ENCODE assay signal across 10 cellular contexts in the genomic region with DNA sequence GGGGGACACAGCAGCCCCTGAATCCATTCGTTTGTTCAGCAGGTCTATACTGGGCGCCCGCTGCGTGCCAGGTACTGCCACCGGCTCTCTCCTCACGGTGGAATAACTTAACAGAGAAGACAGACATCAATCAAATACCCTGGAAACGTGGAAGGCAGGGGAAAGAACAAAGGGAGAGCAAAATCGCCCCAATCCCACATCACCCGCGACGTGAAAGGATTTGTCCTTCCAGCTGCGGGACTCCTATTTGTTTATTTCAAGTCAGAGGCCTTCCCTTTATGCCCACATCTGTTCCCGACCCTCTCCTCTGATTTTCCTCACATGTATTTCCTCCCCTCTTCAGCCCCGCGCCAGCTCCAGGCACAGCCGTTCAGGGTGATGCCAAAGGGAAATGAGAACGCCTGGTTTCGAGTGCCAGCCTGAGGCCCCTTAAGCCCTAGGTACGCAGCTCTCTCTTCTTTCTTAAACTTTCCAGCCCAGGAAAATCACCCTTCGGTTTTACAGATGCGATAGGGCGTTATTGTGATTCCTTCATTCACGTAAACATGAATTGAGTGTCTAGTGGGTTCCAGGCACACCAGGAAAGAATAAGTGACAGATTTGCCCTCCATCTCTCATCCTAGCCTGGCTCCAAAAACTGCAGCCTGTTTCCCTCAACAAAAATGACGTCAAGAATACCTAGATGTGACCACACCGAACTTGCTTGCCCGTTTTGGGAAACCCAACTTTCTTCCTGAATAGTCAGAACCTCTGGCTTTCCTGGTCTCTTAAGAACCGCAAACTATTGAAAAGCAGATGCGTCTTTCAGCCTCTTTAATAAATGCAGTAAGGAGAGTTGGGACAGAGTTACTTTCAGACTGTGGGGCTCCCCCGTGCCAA. TPM values are rescaled to one million over a fixed set of nuclear protein-coding genes. Genes with fewer than 3 reads are reported as not detected.
DNase-seq lines count a peak whose midpoint lies in the region; ATAC-seq and TF ChIP-seq lines count a peak whose summit lies in the region.
"Had no signal": no experiment of that assay in that cellular context is flagged by ENCODE, and none has a peak within 500 bp of the region (broad histone marks: within the 10 kb centered on the region; RNA-seq: fewer than 3 reads in every experiment).

No MANE protein-coding gene starts in this region.

- H3K4me3 ChIP-seq in GM23338: peak overlapping the region; percentile 57

- H3K9me3 Mint-ChIP-seq in GM23338: no peaks in the 10 kb centered on the region
- no peaks in the 10 kb centered on the region for H3K9me3 Mint-ChIP-seq in chondrocyte (ENCODE audit: low read depth)
- H3K9me3 Mint-ChIP-seq in nephron: no peaks in the 10 kb centered on the region

- H3K36me3 ChIP-seq in GM23338 (ENCODE audit: insufficient read depth): no peaks in the 10 kb centered on the region; the same call in 1 of the 2 replicates

- H3K79me2 ChIP-seq in GM23338 (replicated peaks; ENCODE audit: insufficient read depth): no peaks in the 10 kb centered on the region

- H3K36me3 Mint-ChIP-seq in GM23338 (ENCODE audit: low read depth) (no peaks in the 10 kb centered on the region; the same call in 2 of the 3 replicates), chondrocyte (ENCODE audit: low read depth) (no peaks in the 10 kb centered on the region), nephron (ENCODE audit: low read depth) (no peaks in the 10 kb centered on the region)

- no peaks in the 10 kb centered on the region for H3K9me2 ChIP-seq in GM23338 (ENCODE audit: insufficient read depth)

- H3K27ac Mint-ChIP-seq in GM23338 (no peak overlapping the region), chondrocyte (ENCODE audit: unreplicated experiment) (no peak overlapping the region), nephron (no peak overlapping the region)

- no peaks in the 10 kb centered on the region for H4K20me1 ChIP-seq in GM23338 (replicated peaks; ENCODE audit: insufficient read depth)

- H2AFZ ChIP-seq in GM23338: peak overlapping the region; percentile 69

- H3K4me1 ChIP-seq in GM23338 (ENCODE audit: insufficient read depth): peaks cover 50% of the 10 kb centered on the region

- peak overlapping the region; percentile 79 for H3K4me3 Mint-ChIP-seq in GM23338
- H3K4me3 Mint-ChIP-seq in chondrocyte (ENCODE audit: unreplicated experiment): peak overlapping the region; percentile 65
- H3K4me3 Mint-ChIP-seq in nephron: peak overlapping the region; percentile 77 to 87 (median 84)

- peak; percentile 29 for ATAC-seq in GM23338

- no peak overlapping the region for H3K27ac ChIP-seq in GM23338 (ENCODE audit: low read depth)
- no peak overlapping the region for H3K27ac ChIP-seq in substantia nigra (ENCODE audit: low read depth, low read length, poor library complexity, severe bottlenecking)

- DNase-seq in AG20443 (ENCODE audit: low spot score) (peak; percentile 14), GM23338 (ENCODE audit: low spot score) (peak; percentile 35), chondrocyte (ENCODE audit: low spot score) (no peak), AML-193 (lab: John Stamatoyannopoulos, UW) (no peak), NCI-H2107 (lab: John Stamatoyannopoulos, UW) (no peak), substantia nigra (lab: John Stamatoyannopoulos, UW) (no peak)
- no peak for DNase-seq in activated CD4-positive, CD25-positive, alpha-beta regulatory T cell treated with anti-CD3 and anti-CD28 coated beads, Interleukin-2, amount 50 U/mL, for 72 hours
- DNase-seq: DMS79 treated with DMSO at 0.1 percent for 48 hours had no signal

- peaks cover 50% of the 10 kb centered on the region for H3K27me3 Mint-ChIP-seq in GM23338 (ENCODE audit: insufficient read depth, low read depth, poor library complexity)
- H3K27me3 Mint-ChIP-seq in chondrocyte (ENCODE audit: low read depth): peaks cover 67% of the 10 kb centered on the region
- H3K27me3 Mint-ChIP-seq in nephron (ENCODE audit: low read depth): peaks cover 84% of the 10 kb centered on the region

- peaks cover 9% of the 10 kb centered on the region for H3F3A ChIP-seq in GM23338 (replicated peaks; ENCODE audit: low read depth)

- TF ChIP-seq CTCF in GM23338 (conservative IDR thresholded peaks at IDR 0.05; ENCODE audit: low read depth in 2 of 2) (no peak), chondrocyte (IDR thresholded peaks at IDR 0.05) (no peak), nephron (IDR thresholded peaks at IDR 0.05; ENCODE audit: unreplicated experiment in 3 of 3) (no peak)

- H3K27me3 ChIP-seq in GM23338 (ENCODE audit: insufficient read depth): peaks cover 69% of the 10 kb centered on the region

- peak overlapping the region; percentile 84 for H3K4me2 ChIP-seq in GM23338

- H3K4me1 Mint-ChIP-seq in GM23338: peaks cover 35% of the 10 kb centered on the region
- peaks cover 23% of the 10 kb centered on the region for H3K4me1 Mint-ChIP-seq in chondrocyte (ENCODE audit: low read depth)
- H3K4me1 Mint-ChIP-seq in nephron: peaks cover 20% of the 10 kb centered on the region

TF ChIP-seq in GM23338, 12 proteins besides CTCF, POLR2A, EP300 and RAD21 (continues in another document):
- TF ChIP-seq JUNB (IDR thresholded peaks at IDR 0.05; ENCODE audit: unreplicated experiment) (no peak), ZNF331 (CRISPR knock-in tag; IDR thresholded peaks at IDR 0.05; ENCODE audit: low read depth) (no peak), STAT1 (IDR thresholded peaks at IDR 0.05; ENCODE audit: unreplicated experiment) (no peak), EZH2 (IDR thresholded peaks at IDR 0.05; ENCODE audit: low read depth, unreplicated experiment) (peak; percentile 78), CREB1 (CRISPR knock-in tag; IDR thresholded peaks at IDR 0.05; ENCODE audit: low read depth) (peak; percentile 40; the same call in 1 of the 2 replicates), ZNF114 (CRISPR knock-in tag; IDR thresholded peaks at IDR 0.05) (no peak)
- TF ChIP-seq, protein P1, sequence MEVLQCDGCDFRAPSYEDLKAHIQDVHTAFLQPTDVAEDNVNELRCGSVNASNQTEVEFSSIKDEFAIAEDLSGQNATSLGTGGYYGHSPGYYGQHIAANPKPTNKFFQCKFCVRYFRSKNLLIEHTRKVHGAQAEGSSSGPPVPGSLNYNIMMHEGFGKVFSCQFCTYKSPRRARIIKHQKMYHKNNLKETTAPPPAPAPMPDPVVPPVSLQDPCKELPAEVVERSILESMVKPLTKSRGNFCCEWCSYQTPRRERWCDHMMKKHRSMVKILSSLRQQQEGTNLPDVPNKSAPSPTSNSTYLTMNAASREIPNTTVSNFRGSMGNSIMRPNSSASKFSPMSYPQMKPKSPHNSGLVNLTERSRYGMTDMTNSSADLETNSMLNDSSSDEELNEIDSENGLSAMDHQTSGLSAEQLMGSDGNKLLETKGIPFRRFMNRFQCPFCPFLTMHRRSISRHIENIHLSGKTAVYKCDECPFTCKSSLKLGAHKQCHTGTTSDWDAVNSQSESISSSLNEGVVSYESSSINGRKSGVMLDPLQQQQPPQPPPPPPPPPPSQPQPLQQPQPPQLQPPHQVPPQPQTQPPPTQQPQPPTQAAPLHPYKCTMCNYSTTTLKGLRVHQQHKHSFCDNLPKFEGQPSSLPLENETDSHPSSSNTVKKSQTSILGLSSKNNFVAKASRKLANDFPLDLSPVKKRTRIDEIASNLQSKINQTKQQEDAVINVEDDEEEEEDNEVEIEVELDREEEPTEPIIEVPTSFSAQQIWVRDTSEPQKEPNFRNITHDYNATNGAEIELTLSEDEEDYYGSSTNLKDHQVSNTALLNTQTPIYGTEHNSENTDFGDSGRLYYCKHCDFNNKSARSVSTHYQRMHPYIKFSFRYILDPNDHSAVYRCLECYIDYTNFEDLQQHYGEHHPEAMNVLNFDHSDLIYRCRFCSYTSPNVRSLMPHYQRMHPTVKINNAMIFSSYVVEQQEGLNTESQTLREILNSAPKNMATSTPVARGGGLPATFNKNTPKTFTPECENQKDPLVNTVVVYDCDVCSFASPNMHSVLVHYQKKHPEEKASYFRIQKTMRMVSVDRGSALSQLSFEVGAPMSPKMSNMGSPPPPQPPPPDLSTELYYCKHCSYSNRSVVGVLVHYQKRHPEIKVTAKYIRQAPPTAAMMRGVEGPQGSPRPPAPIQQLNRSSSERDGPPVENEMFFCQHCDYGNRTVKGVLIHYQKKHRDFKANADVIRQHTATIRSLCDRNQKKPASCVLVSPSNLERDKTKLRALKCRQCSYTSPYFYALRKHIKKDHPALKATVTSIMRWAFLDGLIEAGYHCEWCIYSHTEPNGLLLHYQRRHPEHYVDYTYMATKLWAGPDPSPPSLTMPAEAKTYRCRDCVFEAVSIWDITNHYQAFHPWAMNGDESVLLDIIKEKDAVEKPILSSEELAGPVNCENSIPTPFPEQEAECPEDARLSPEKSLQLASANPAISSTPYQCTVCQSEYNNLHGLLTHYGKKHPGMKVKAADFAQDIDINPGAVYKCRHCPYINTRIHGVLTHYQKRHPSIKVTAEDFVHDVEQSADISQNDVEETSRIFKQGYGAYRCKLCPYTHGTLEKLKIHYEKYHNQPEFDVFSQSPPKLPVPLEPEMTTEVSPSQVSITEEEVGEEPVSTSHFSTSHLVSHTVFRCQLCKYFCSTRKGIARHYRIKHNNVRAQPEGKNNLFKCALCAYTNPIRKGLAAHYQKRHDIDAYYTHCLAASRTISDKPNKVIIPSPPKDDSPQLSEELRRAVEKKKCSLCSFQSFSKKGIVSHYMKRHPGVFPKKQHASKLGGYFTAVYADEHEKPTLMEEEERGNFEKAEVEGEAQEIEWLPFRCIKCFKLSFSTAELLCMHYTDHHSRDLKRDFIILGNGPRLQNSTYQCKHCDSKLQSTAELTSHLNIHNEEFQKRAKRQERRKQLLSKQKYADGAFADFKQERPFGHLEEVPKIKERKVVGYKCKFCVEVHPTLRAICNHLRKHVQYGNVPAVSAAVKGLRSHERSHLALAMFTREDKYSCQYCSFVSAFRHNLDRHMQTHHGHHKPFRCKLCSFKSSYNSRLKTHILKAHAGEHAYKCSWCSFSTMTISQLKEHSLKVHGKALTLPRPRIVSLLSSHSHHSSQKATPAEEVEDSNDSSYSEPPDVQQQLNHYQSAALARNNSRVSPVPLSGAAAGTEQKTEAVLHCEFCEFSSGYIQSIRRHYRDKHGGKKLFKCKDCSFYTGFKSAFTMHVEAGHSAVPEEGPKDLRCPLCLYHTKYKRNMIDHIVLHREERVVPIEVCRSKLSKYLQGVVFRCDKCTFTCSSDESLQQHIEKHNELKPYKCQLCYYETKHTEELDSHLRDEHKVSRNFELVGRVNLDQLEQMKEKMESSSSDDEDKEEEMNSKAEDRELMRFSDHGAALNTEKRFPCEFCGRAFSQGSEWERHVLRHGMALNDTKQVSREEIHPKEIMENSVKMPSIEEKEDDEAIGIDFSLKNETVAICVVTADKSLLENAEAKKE (CRISPR knock-in tag; IDR thresholded peaks at IDR 0.05): no peak

RNA-seq across cellular contexts. Expression of a gene that starts 0.9 kb away (rescaled TPM):
- 0.89 and 2.1 TPM in 2 replicates for total RNA-seq in GM23338 (2014; rRNA removed; shearing (Covaris generic))
- polyA plus RNA-seq in GM23338 (2016; fragmentation: Nextera tagmentation; extraction: Ambion mirVana): 2.3 and 3.1 TPM in 2 replicates
- not detected in 3 replicates for total RNA-seq in chondrocyte
- total RNA-seq: fibroblast of villous mesenchyme had no signal

RNA-seq across cellular contexts. Expression of a gene that starts 32.2 kb away (rescaled TPM):
- 11.3 and 11.8 TPM in 2 replicates for total RNA-seq in GM23338 (2014; rRNA removed; shearing (Covaris generic))
- 7.8 and 9.5 TPM in 2 replicates for polyA plus RNA-seq in GM23338 (2016; fragmentation: Nextera tagmentation; extraction: Ambion mirVana)
- total RNA-seq in chondrocyte: 3.5 to 5.8 TPM (median 5.5 TPM) in 3 replicates
- total RNA-seq: fibroblast of villous mesenchyme had no signal

Comparison
In these comparisons a context has a peak if more than half of its experiments do, and no peak if none do; other contexts are left out.
1. DNase-seq: peak in AG20443 (single experiment) and GM23338 (single experiment); none in chondrocyte (single experiment), AML-193 (0 of 2), NCI-H2107 (single experiment), activated CD4-positive, CD25-positive, alpha-beta regulatory T cell treated with anti-CD3 and anti-CD28 coated beads, Interleukin-2, amount 50 U/mL, for 72 hours (single experiment) and substantia nigra (0 of 49).
2. Peak in every context shown above with its lines, with median percentiles within 50 percentile points of each other: H3K4me3 Mint-ChIP-seq.